ENCODE assay signal across 12 cellular contexts in genomic region chr12:93297032-93297431, GRCh38.
DNase-seq lines count a peak whose midpoint lies in the region; ATAC-seq lines count a peak whose summit lies in the region.
"Had no signal": no experiment of that assay in that cellular context is flagged by ENCODE, and none has a peak within 500 bp of the region (broad histone marks: within the 10 kb centered on the region; RNA-seq: fewer than 3 reads in every experiment).

No MANE protein-coding gene starts in this region.

- H3K36me3 Mint-ChIP-seq in activated CD8-positive, alpha-beta T cell treated with anti-CD3 and anti-CD28 coated beads, Interleukin-2, amount 10 ng/mL, durations not matched to agents 7 days and 5 days (ENCODE audit: low read depth), result no peaks in the 10 kb centered on the region

- POLR2A ChIA-PET in activated CD8-positive, alpha-beta T cell treated with anti-CD3 and anti-CD28 coated beads, Interleukin-2, amount 10 ng/mL, durations not matched to agents 7 days and 5 days (lab: Charles Lee), result no interaction called here

- H3K27ac Mint-ChIP-seq in activated CD8-positive, alpha-beta T cell treated with anti-CD3 and anti-CD28 coated beads, Interleukin-2, amount 10 ng/mL, durations not matched to agents 7 days and 5 days, result no peak overlapping the region

- no peaks in the 10 kb centered on the region for H3K27me3 Mint-ChIP-seq in activated CD8-positive, alpha-beta T cell treated with anti-CD3 and anti-CD28 coated beads, Interleukin-2, amount 10 ng/mL, durations not matched to agents 7 days and 5 days (ENCODE audit: low read depth)

- DNase-seq in activated CD8-positive, alpha-beta T cell treated with anti-CD3 and anti-CD28 coated beads, Interleukin-2, amount 10 ng/mL, durations not matched to agents 7 days and 5 days, result no peak
- no peak for DNase-seq in NCI-H187 treated with DMSO at 0.1 percent for 48 hours (lab: John Stamatoyannopoulos, UW)
- no peak for DNase-seq in COLO829 (ENCODE audit: low spot score)
- no peak for DNase-seq in kidney tubule cell (ENCODE audit: low spot score)
- no peak for DNase-seq in effector CD8-positive, alpha-beta T cell (lab: John Stamatoyannopoulos, UW)
- DNase-seq: activated T-cell treated with anti-CD3 and anti-CD28 coated beads for 4 hours; DMS153; stimulated activated CD4-positive, alpha-beta T cell treated with anti-CD3 and anti-CD28 coated beads, Interleukin-12 subunit alpha, Interleukin-12 subunit beta, amount 100 ng/mL, for 4 hours; stimulated activated naive CD8-positive, alpha-beta T cell treated with anti-CD3 and anti-CD28 coated beads, Interleukin-15, Interleukin-2, amounts not matched to agents 100 U/mL and 50 U/mL, for 24 hours had no signal

- no peak overlapping the region for H3K4me3 Mint-ChIP-seq in activated CD8-positive, alpha-beta T cell treated with anti-CD3 and anti-CD28 coated beads, Interleukin-2, amount 10 ng/mL, durations not matched to agents 7 days and 5 days

- no peaks in the 10 kb centered on the region for H3K9me3 Mint-ChIP-seq in activated CD8-positive, alpha-beta T cell treated with anti-CD3 and anti-CD28 coated beads, Interleukin-2, amount 10 ng/mL, durations not matched to agents 7 days and 5 days (ENCODE audit: insufficient read depth)

- peak; percentile 90 for ATAC-seq in GM18502 (IDR thresholded peaks at IDR 0.05; ENCODE audit: poor library complexity, unreplicated experiment)
- peak; percentile 76 for ATAC-seq in GM19467 (IDR thresholded peaks at IDR 0.05; ENCODE audit: unreplicated experiment)
- peak; percentile 92 for ATAC-seq in HG02973 (IDR thresholded peaks at IDR 0.05; ENCODE audit: unreplicated experiment)
- ATAC-seq in activated CD8-positive, alpha-beta T cell treated with anti-CD3 and anti-CD28 coated beads, Interleukin-2, amount 10 ng/mL, durations not matched to agents 7 days and 5 days, result peak; percentile 49
- ATAC-seq: stimulated activated naive CD8-positive, alpha-beta T cell treated with anti-CD3 and anti-CD28 coated beads, Interleukin-15, Interleukin-2, amounts not matched to agents 100 U/mL and 50 U/mL, for 24 hours had no signal

- peaks cover 5% of the 10 kb centered on the region for H3K4me1 Mint-ChIP-seq in activated CD8-positive, alpha-beta T cell treated with anti-CD3 and anti-CD28 coated beads, Interleukin-2, amount 10 ng/mL, durations not matched to agents 7 days and 5 days (ENCODE audit: low read depth)

- CTCF ChIA-PET in activated CD8-positive, alpha-beta T cell treated with anti-CD3 and anti-CD28 coated beads, Interleukin-2, amount 10 ng/mL, durations not matched to agents 7 days and 5 days (lab: Charles Lee), result interaction anchor here (0.9 to 1.2 kb wide), 5 partner anchors 16 to 200 kb away, joined by 3 to 4 read pairs (median 3); no protein-coding TSS in a partner anchor
